9 cellular contexts compared by ENCODE assay signal in genomic region chr7:92740713-92741126, GRCh38.
DNase-seq lines count a peak whose midpoint lies in the region; ATAC-seq, FAIRE-seq and TF ChIP-seq lines count a peak whose summit lies in the region.
"Had no signal": no experiment of that assay in that cellular context is flagged by ENCODE, and none has a peak within 500 bp of the region (broad histone marks: within the 10 kb centered on the region; RNA-seq: fewer than 3 reads in every experiment).

No MANE protein-coding gene starts in this region.

- no peaks in the 10 kb centered on the region for H3K9me3 Mint-ChIP-seq in progenitor cell of endocrine pancreas (ENCODE audit: low read depth)

- H3K27ac Mint-ChIP-seq in progenitor cell of endocrine pancreas = peak overlapping the region; percentile 19

- DNase-seq in GM04503 (ENCODE audit: low read depth) (peak; percentile 77), RCC 7860 (ENCODE audit: low spot score) (peak; percentile 93), fibroblast of mammary gland (ENCODE audit: low read depth) (peak; percentile 70), progenitor cell of endocrine pancreas (ENCODE audit: low spot score, unreplicated experiment) (no peak), NCI-H1694 treated with DMSO at 0.1 percent for 48 hours (lab: John Stamatoyannopoulos, UW) (no peak)
- DNase-seq in activated CD4-positive, alpha-beta T cell treated with anti-CD3 and anti-CD28 coated beads, Interleukin-2, amount 50 U/mL, for 48 hours = no peak
- DNase-seq: posterior cingulate gyrus had no signal

- no peak overlapping the region for H3K4me3 Mint-ChIP-seq in progenitor cell of endocrine pancreas (ENCODE audit: low read depth)

- no peak for ATAC-seq in GM18870 (IDR thresholded peaks at IDR 0.05; ENCODE audit: unreplicated experiment)

- no peak overlapping the region for H3K4me3 ChIP-seq in fibroblast of mammary gland (ENCODE audit: control insufficient read depth, low read depth, low read length)

- H3K36me3 Mint-ChIP-seq in progenitor cell of endocrine pancreas (ENCODE audit: insufficient read depth) = peaks cover 1% of the 10 kb centered on the region

- H3K27me3 Mint-ChIP-seq in progenitor cell of endocrine pancreas = no peaks in the 10 kb centered on the region

- peaks cover 4% of the 10 kb centered on the region for H3K4me1 Mint-ChIP-seq in progenitor cell of endocrine pancreas (ENCODE audit: low read depth)

- TF ChIP-seq CTCF in fibroblast of mammary gland (conservative IDR thresholded peaks at IDR 0.05; ENCODE audit: control insufficient read depth, insufficient read depth, low read depth, low read length) (no peak), progenitor cell of endocrine pancreas (IDR thresholded peaks at IDR 0.05; ENCODE audit: unreplicated experiment) (no peak)

- FAIRE-seq in RCC 7860 (lab: Jason Lieb, UNC) = peak; percentile 91
- FAIRE-seq: islet of Langerhans had no signal

Comparison
In these comparisons a context has a peak if more than half of its experiments do, and no peak if none do; other contexts are left out.
1. DNase-seq: peak in GM04503 (single experiment), RCC 7860 (single experiment) and fibroblast of mammary gland (single experiment); none in progenitor cell of endocrine pancreas (single experiment), activated CD4-positive, alpha-beta T cell treated with anti-CD3 and anti-CD28 coated beads, Interleukin-2, amount 50 U/mL, for 48 hours (0 of 2) and NCI-H1694 treated with DMSO at 0.1 percent for 48 hours (single experiment).